ENCODE assay signal across 12 cellular contexts in genomic region chr21:41815652-41816582, GRCh38. TPM values are rescaled to one million over a fixed set of nuclear protein-coding genes. Genes with fewer than 3 reads are reported as not detected.
DNase-seq lines count a peak whose midpoint lies in the region; ATAC-seq and TF ChIP-seq lines count a peak whose summit lies in the region.
"Had no signal": no experiment of that assay in that cellular context is flagged by ENCODE, and none has a peak within 500 bp of the region (broad histone marks: within the 10 kb centered on the region; RNA-seq: fewer than 3 reads in every experiment).

No MANE protein-coding gene starts in this region.

- BruUV-seq in HCT116 (replicated peaks; lab: Mats Ljungman, UMichigan) (no TSS peak), PC-9 (replicated peaks; lab: Mats Ljungman, UMichigan) (no TSS peak)

- no peaks in the 10 kb centered on the region for H3K79me2 ChIP-seq in HCT116 (ENCODE audit: insufficient read depth, low read length)
- H3K79me2 ChIP-seq in PC-9 (ENCODE audit: low read depth), result no peaks in the 10 kb centered on the region

- H3K27ac ChIP-seq in HCT116 (ENCODE audit: low read depth, low read length), result no peak overlapping the region
- H3K27ac ChIP-seq in adrenal gland, result peak overlapping the region in 2 of 5 donors; percentile 40 to 67
- H3K27ac ChIP-seq in PC-9, result no peak overlapping the region
- H3K27ac ChIP-seq: lower lobe of right lung, right lobe of liver had no signal

- H3K27me3 ChIP-seq in HCT116 (ENCODE audit: insufficient read depth, low read length), result no peaks in the 10 kb centered on the region
- no peaks in the 10 kb centered on the region for H3K27me3 ChIP-seq in adrenal gland
- no peaks in the 10 kb centered on the region for H3K27me3 ChIP-seq in PC-9 (ENCODE audit: insufficient read depth, low read depth)
- H3K27me3 ChIP-seq: cardiac muscle cell, right lobe of liver had no signal

- H3K36me3 ChIP-seq in HCT116 (ENCODE audit: control insufficient read depth in 1 of 2, insufficient read depth in 2 of 2, low read length in 2 of 2) (no peaks in the 10 kb centered on the region; a peak in 1 of 4 replicates), adrenal gland (replicated peaks in 1 of 2) (peaks cover 0 to 11% of the 10 kb centered on the region in 2 donors), PC-9 (ENCODE audit: low read depth) (no peaks in the 10 kb centered on the region)
- H3K36me3 ChIP-seq: cardiac muscle cell had no signal

- no peak for TF ChIP-seq RAD21 in HCT116 (IDR thresholded peaks at IDR 0.05; ENCODE audit: low read depth)

- H3K9me3 ChIP-seq in HCT116 (ENCODE audit: control insufficient read depth in 1 of 2, insufficient read depth in 1 of 2, low read depth in 1 of 2, low read length in 2 of 2) (no peaks in the 10 kb centered on the region), adrenal gland (replicated peaks in 1 of 3) (no peaks in the 10 kb centered on the region), PC-9 (ENCODE audit: insufficient read depth, low read depth) (no peaks in the 10 kb centered on the region)
- H3K9me3 ChIP-seq: lower lobe of right lung, right lobe of liver had no signal

- DNase-seq in Daoy (ENCODE audit: low read depth), result peak; percentile 47
- no peak for DNase-seq in HCT116 (ENCODE audit: low read depth, low spot score)
- peak in 6 of 7 donors; percentile 47 to 73 (median 56) for DNase-seq in adrenal gland
- peak; percentile 56 for DNase-seq in sciatic nerve (ENCODE audit: low spot score)
- DNase-seq in PC-9, result no peak
- no peak for DNase-seq in NCI-H128 (lab: John Stamatoyannopoulos, UW; ENCODE audit: unreplicated experiment)
- DNase-seq: lower lobe of right lung had no signal

- no peaks in the 10 kb centered on the region for H3K9me2 ChIP-seq in HCT116 (ENCODE audit: insufficient read depth)
- no peaks in the 10 kb centered on the region for H3K9me2 ChIP-seq in PC-9 (ENCODE audit: insufficient read depth)

- H2AFZ ChIP-seq in HCT116 (ENCODE audit: low read depth, low read length, poor library complexity, severe bottlenecking) (no peak overlapping the region), PC-9 (no peak overlapping the region)

- H3K4me3 ChIP-seq in HCT116 (replicated peaks in 1 of 2; ENCODE audit: low read depth in 1 of 2, low read length in 2 of 2) (no peak overlapping the region), adrenal gland (no peak overlapping the region), PC-9 (no peak overlapping the region)
- H3K4me3 ChIP-seq: cardiac muscle cell, lower lobe of right lung, right lobe of liver had no signal

- H4K20me1 ChIP-seq in HCT116 (ENCODE audit: insufficient read depth) (no peaks in the 10 kb centered on the region), PC-9 (ENCODE audit: insufficient read depth) (no peaks in the 10 kb centered on the region)

- WGBS in adrenal gland, 4 donors, result 78 to 84% (median 80%) methylated on average over 32 to 50 of the region's 50 CpGs

- H3K4me1 ChIP-seq in HCT116 (ENCODE audit: control insufficient read depth in 1 of 2, insufficient read depth in 2 of 2, low read length in 2 of 2) (no peaks in the 10 kb centered on the region), adrenal gland (replicated peaks in 1 of 2) (peaks cover 0 to 9% of the 10 kb centered on the region in 2 donors), PC-9 (replicated peaks; ENCODE audit: insufficient read depth) (peaks cover 9% of the 10 kb centered on the region)
- H3K4me1 ChIP-seq: lower lobe of right lung, right lobe of liver had no signal

- ATAC-seq in HCT116, result peak; percentile 17; the same call in 1 of the 2 replicates
- peak; percentile 33 for ATAC-seq in sciatic nerve
- ATAC-seq in HG02759 (IDR thresholded peaks at IDR 0.05; ENCODE audit: unreplicated experiment), result no peak

- POLR2A ChIA-PET in HCT116 (lab: Charles Lee), result no interaction called here
- POLR2A ChIA-PET in PC-9 (lab: Charles Lee; ENCODE audit: unreplicated experiment), result no interaction called here

- RAD21 ChIA-PET in HCT116 (lab: Charles Lee; ENCODE audit: low non-redundant PET in 1 of 2, low total read pairs in 2 of 2, uncharacterized antibody in 2 of 2, unreplicated experiment in 2 of 2), result interaction anchor here (0.7 to 1.8 kb wide), 5 partner anchors 117 to 310 kb away, joined by 3 to 6 read pairs (median 4); no protein-coding TSS in a partner anchor

- TF ChIP-seq CTCF in HCT116 (IDR thresholded peaks at IDR 0.05 in 2 of 3, conservative IDR thresholded peaks at IDR 0.05 in 1 of 3; ENCODE audit: borderline replicate concordance in 1 of 3, insufficient read depth in 1 of 3, low read depth in 2 of 3, low read length in 2 of 3), result no peak
- no peak for TF ChIP-seq CTCF in adrenal gland (IDR thresholded peaks at IDR 0.05)
- TF ChIP-seq CTCF in PC-9 (conservative IDR thresholded peaks at IDR 0.05), result no peak

- TF ChIP-seq POLR2A in HCT116 (IDR thresholded peaks at IDR 0.05; ENCODE audit: borderline replicate concordance, extremely low read depth, insufficient read depth, insufficient read length) (no peak), adrenal gland (IDR thresholded peaks at IDR 0.05) (no peak)

- no peak overlapping the region for H3K9ac ChIP-seq in HCT116 (ENCODE audit: low read length)

- CTCF ChIA-PET in HCT116 (lab: Charles Lee), result interaction anchor here (0.8 to 2.2 kb wide), 8 partner anchors 32 to 533 kb away, joined by 3 to 39 read pairs (median 5); no protein-coding TSS in a partner anchor
- CTCF ChIA-PET in PC-9 (lab: Charles Lee), result interaction anchor here (0.5 to 2.2 kb wide), 5 partner anchors 18 to 533 kb away, joined by 3 to 10 read pairs (median 4); no protein-coding TSS in a partner anchor

- peaks cover 5% of the 10 kb centered on the region for H3F3A ChIP-seq in PC-9 (ENCODE audit: insufficient read depth, low read depth)

- H3K4me2 ChIP-seq in HCT116 (ENCODE audit: low read length) (no peak overlapping the region), PC-9 (no peak overlapping the region)

- intact Hi-C loops in HCT116 (cut with micrococcal nuclease), result loop anchor here (1.0 to 2.0 kb wide), 2 partner anchors 63 to 301 kb away; partner anchors contain the start of gene PRDM15
- intact Hi-C loops in adrenal gland (cut with DNase I), result loop anchor here (5.0 to 10.0 kb wide), 3 partner anchors 59 to 301 kb away; partner anchors contain the start of gene PRDM15 (in 1 of the 2)
- intact Hi-C loops in sciatic nerve (cut with DNase I), result loop anchor here (5.0 kb wide), 1 partner anchor 301 kb away; no protein-coding TSS in a partner anchor
- intact Hi-C loops in PC-9 (cut with micrococcal nuclease; ENCODE audit: unreplicated experiment), result loop anchor here (2.0 to 5.0 kb wide), 5 partner anchors 37 to 533 kb away; partner anchors contain the start of gene RIPK4

TF ChIP-seq in HCT116, 20 proteins besides CTCF, POLR2A, EP300 and RAD21:
- TF ChIP-seq SP1 (IDR thresholded peaks at IDR 0.05; ENCODE audit: low read depth) (no peak), SRF (IDR thresholded peaks at IDR 0.05; ENCODE audit: low read depth) (no peak), EZH2phosphoT487 (IDR thresholded peaks at IDR 0.05; ENCODE audit: borderline replicate concordance) (no peak), ZFX (IDR thresholded peaks at IDR 0.05) (no peak), JUND (IDR thresholded peaks at IDR 0.05) (no peak), YY1 (IDR thresholded peaks at IDR 0.05; ENCODE audit: extremely low read depth, insufficient replicate concordance, low read depth, low read length) (no peak), ATF3 (IDR thresholded peaks at IDR 0.05) (no peak)

RNA-seq across cellular contexts. Expression of gene RIPK4, which starts 49.1 kb away (rescaled TPM):
- 33.6 and 39.5 TPM in 2 replicates for total RNA-seq in Daoy (2014; rRNA removed; shearing (Covaris generic))
- 9.9 TPM for total RNA-seq in HCT116 (2021; ENCODE audit: unreplicated experiment)
- polyA plus RNA-seq in HCT116 (2012), result 8.2 and 11.1 TPM in 2 replicates
- under 1 TPM in 4 of 8 donors, not detected in 4; 0.07 to 0.18 (median 0.15) TPM for total RNA-seq in adrenal gland
- under 1 TPM; 0.04 to 0.16 (median 0.07) TPM for polyA plus RNA-seq in adrenal gland
- 0.09 TPM for total RNA-seq in sciatic nerve
- total RNA-seq in PC-9 (2021), result 30.1 and 39.3 TPM in 2 replicates
- total RNA-seq: fibroblast of villous mesenchyme had no signal
- polyA plus RNA-seq: immature natural killer cell had no signal

Comparison
In these comparisons a context has a peak if more than half of its experiments do, and no peak if none do; other contexts are left out.
1. DNase-seq: peak in Daoy (single experiment), adrenal gland (6 of 7) and sciatic nerve (single experiment); none in HCT116 (single experiment), PC-9 (0 of 2) and NCI-H128 (single experiment).